ENCODE assay signal across 1 cellular context in the genomic region with DNA sequence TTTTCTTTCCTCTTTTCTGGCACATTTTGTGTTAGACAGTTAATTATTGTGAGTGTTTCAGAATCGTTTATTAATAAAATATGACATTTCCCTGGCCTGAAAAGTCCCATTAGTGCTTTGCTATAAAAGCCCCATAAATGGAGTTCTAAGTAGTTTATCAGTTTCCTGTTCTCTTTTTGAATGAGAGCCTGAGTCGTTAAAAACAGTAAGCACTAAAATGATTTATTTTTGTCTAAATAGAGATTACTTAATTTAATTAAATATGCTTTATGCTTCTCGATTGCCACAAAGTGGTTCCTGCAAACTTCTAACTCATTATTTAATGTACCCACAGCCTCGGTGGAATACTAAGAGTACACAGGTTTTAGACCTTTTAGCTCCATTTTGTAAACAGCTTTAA.
A peak's percentile ranks its signal among the peaks of the same experiment; 100 is the strongest.
TF ChIP-seq lines count a peak whose summit lies in the region.

No MANE protein-coding gene starts in this region.

TF ChIP-seq in SK-N-SH, 30 proteins besides CTCF, POLR2A, EP300 and RAD21 (continued from another document):
- TF ChIP-seq ZBTB33 (IDR thresholded peaks at IDR 0.05; ENCODE audit: borderline replicate concordance, low read depth) (no peak), FOXJ3 (CRISPR knock-in tag; IDR thresholded peaks at IDR 0.05) (0 out of 2 replicates have a peak, but pooled peaks have one; percentile 19), FOXM1 (IDR thresholded peaks at IDR 0.05; ENCODE audit: low read depth) (no peak)
